In genomic region chr19:22052644-22053013, GRCh38 we compare ENCODE assay signal across 8 cellular contexts. TPM values are rescaled to one million over a fixed set of nuclear protein-coding genes. Genes with fewer than 3 reads are reported as not detected.
DNase-seq lines count a peak whose midpoint lies in the region; ATAC-seq and TF ChIP-seq lines count a peak whose summit lies in the region.

No MANE protein-coding gene starts in this region.

- H3K4me3 Mint-ChIP-seq in T-cell (peak overlapping the region; percentile 91 to 96 (median 93)), MCF 10A (ENCODE audit: unreplicated experiment) (no peak overlapping the region)

- peaks cover 3% of the 10 kb centered on the region for H3K36me3 Mint-ChIP-seq in T-cell
- H3K36me3 Mint-ChIP-seq in MCF 10A (ENCODE audit: insufficient read depth, unreplicated experiment) = no peaks in the 10 kb centered on the region

- H3K4me1 ChIP-seq in foreskin keratinocyte = no peaks in the 10 kb centered on the region

- peaks cover 0 to 14% (median 5%) of the 10 kb centered on the region in 3 donors for H3K4me1 Mint-ChIP-seq in T-cell
- no peaks in the 10 kb centered on the region for H3K4me1 Mint-ChIP-seq in MCF 10A (ENCODE audit: insufficient read depth, unreplicated experiment)

- intact Hi-C loops in MCF 10A (cut with micrococcal nuclease) = no loop called here

- BruUV-seq in MCF 10A (replicated peaks; lab: Mats Ljungman, UMichigan) = no TSS peak

- CTCF ChIA-PET in T-cell (lab: Charles Lee) (interaction anchor here in 1 of 2 donors (0.6 to 0.9 kb wide), 4 partner anchors 8 to 1634 kb away, joined by 3 to 4 read pairs (median 4); partner anchors contain the start of genes ZNF429 and ZNF675), MCF 10A (lab: Yijun Ruan, JAX) (no interaction called here)

- POLR2A ChIA-PET in T-cell (lab: Charles Lee) = interaction anchor here in 1 of 2 donors (0.6 to 1.3 kb wide), 4 partner anchors 8 to 1342 kb away, joined by 3 to 5 read pairs (median 4); partner anchors contain the start of gene ZNF100
- POLR2A ChIA-PET in MCF 10A (lab: Yijun Ruan, JAX) = no interaction called here

- peak; percentile 33 for ATAC-seq in GM21528 (IDR thresholded peaks at IDR 0.05; ENCODE audit: low FRiP score, unreplicated experiment)
- ATAC-seq in T-cell (replicated peaks in 1 of 4) = peak; percentile 40 to 53 (median 48)
- peak; percentile 68 for ATAC-seq in foreskin keratinocyte

- no peaks in the 10 kb centered on the region for H3K27me3 ChIP-seq in foreskin keratinocyte

- H3K27ac ChIP-seq in 22Rv1 = peak overlapping the region; percentile 74
- no peak overlapping the region for H3K27ac ChIP-seq in foreskin keratinocyte

- peak in 14 of 34 experiments; percentile 1 to 28 (median 8) for DNase-seq in T-cell
- no peak for DNase-seq in foreskin keratinocyte
- DNase-seq in stimulated activated CD4-positive, alpha-beta T cell treated with anti-CD3 and anti-CD28 coated beads, Interleukin-4, amount 100 ng/mL, for 48 hours (ENCODE audit: low read depth in 2 of 2) = peak; percentile 8 to 10
- DNase-seq in MCF 10A (ENCODE audit: unreplicated experiment) = no peak
- no peak for DNase-seq in hippocampal formation (lab: John Stamatoyannopoulos, UW)
- no peak for DNase-seq in HCEC 1CT

- H3K27me3 Mint-ChIP-seq in T-cell = peaks cover 0 to 3% of the 10 kb centered on the region in 2 donors
- H3K27me3 Mint-ChIP-seq in MCF 10A (ENCODE audit: insufficient read depth, unreplicated experiment) = no peaks in the 10 kb centered on the region

- H3K27ac Mint-ChIP-seq in T-cell (peak overlapping the region; percentile 76 to 91), MCF 10A (ENCODE audit: low read depth, unreplicated experiment) (no peak overlapping the region)

- peaks cover 3 to 4% (median 3%) of the 10 kb centered on the region in 3 donors for H3K9me3 Mint-ChIP-seq in T-cell
- peaks cover 15% of the 10 kb centered on the region for H3K9me3 Mint-ChIP-seq in MCF 10A (ENCODE audit: unreplicated experiment)

- TF ChIP-seq CTCF in 22Rv1 (IDR thresholded peaks at IDR 0.05) (no peak), foreskin keratinocyte (conservative IDR thresholded peaks at IDR 0.05) (no peak), MCF 10A (IDR thresholded peaks at IDR 0.05; ENCODE audit: unreplicated experiment) (no peak)

RNA-seq across cellular contexts. Expression of gene ZNF257, which starts 0.3 kb away (rescaled TPM):
- 10 to 100 TPM in 1 of 5 donors, 1 to 10 TPM in 4; 2.6 to 13.1 (median 3.8) TPM for total RNA-seq in T-cell
- total RNA-seq in foreskin keratinocyte = 3.5 and 4.6 TPM in 2 replicates
- polyA plus RNA-seq in foreskin keratinocyte = 0.84 and 1.1 TPM in 2 replicates
- total RNA-seq in MCF 10A (2022) = not detected in 2 replicates

RNA-seq across cellular contexts. Expression of gene ZNF208, which starts 41.9 kb away (rescaled TPM):
- total RNA-seq in T-cell = 1 to 10 TPM; 1.9 to 6.7 (median 3.2) TPM
- total RNA-seq in foreskin keratinocyte = 1.4 and 1.5 TPM in 2 replicates
- 0.58 and 0.70 TPM in 2 replicates for polyA plus RNA-seq in foreskin keratinocyte
- total RNA-seq in MCF 10A (2022) = not detected in 2 replicates

Comparison
In these comparisons a context has a peak if more than half of its experiments do, and no peak if none do; other contexts are left out.
1. DNase-seq: peak in stimulated activated CD4-positive, alpha-beta T cell treated with anti-CD3 and anti-CD28 coated beads, Interleukin-4, amount 100 ng/mL, for 48 hours (2 of 2); none in foreskin keratinocyte (0 of 2), MCF 10A (single experiment), hippocampal formation (0 of 2) and HCEC 1CT (single experiment).
2. Peak in every context shown above with its lines, with median percentiles within 50 percentile points of each other: ATAC-seq.